Comparison of ENCODE assay signal across 10 cellular contexts in genomic region chr5:945691-946541, GRCh38. TPM values are rescaled to one million over a fixed set of nuclear protein-coding genes. Genes with fewer than 3 reads are reported as not detected.
DNase-seq lines count a peak whose midpoint lies in the region; TF ChIP-seq lines count a peak whose summit lies in the region.
"Had no signal": no experiment of that assay in that cellular context is flagged by ENCODE, and none has a peak within 500 bp of the region (broad histone marks: within the 10 kb centered on the region; RNA-seq: fewer than 3 reads in every experiment).

No MANE protein-coding gene starts in this region.

- POLR2A ChIA-PET in RWPE1 (lab: Yijun Ruan, JAX; ENCODE audit: low non-redundant PET): no interaction called here
- POLR2A ChIA-PET in Caco-2 (lab: Charles Lee): no interaction called here

- H3K27ac ChIP-seq in RWPE1: peak overlapping the region; percentile 41

- TF ChIP-seq CTCF in RWPE1 (conservative IDR thresholded peaks at IDR 0.05; ENCODE audit: low read depth) (no peak), Caco-2 (IDR thresholded peaks at IDR 0.05; ENCODE audit: insufficient read depth in 1 of 2, low read depth in 1 of 2, low read length in 1 of 2, severe bottlenecking in 1 of 2, unreplicated experiment in 1 of 2) (no peak)

- no peaks in the 10 kb centered on the region for H3K36me3 Mint-ChIP-seq in Caco-2 (ENCODE audit: insufficient read depth, unreplicated experiment)

- no peaks in the 10 kb centered on the region for H3K36me3 ChIP-seq in Caco-2 (ENCODE audit: control insufficient read depth, insufficient read depth, low read length)

- H3K27ac Mint-ChIP-seq in Caco-2 (ENCODE audit: unreplicated experiment): no peak overlapping the region

- peaks cover 8% of the 10 kb centered on the region for H3K4me1 Mint-ChIP-seq in Caco-2 (ENCODE audit: low read depth, unreplicated experiment)

- H3K9me3 ChIP-seq in Caco-2: no peaks in the 10 kb centered on the region; the same call in 1 of the 2 replicates

- no peaks in the 10 kb centered on the region for H3K4me1 ChIP-seq in Caco-2

- no peaks in the 10 kb centered on the region for H3K27me3 ChIP-seq in Caco-2 (replicated peaks; ENCODE audit: control insufficient read depth, insufficient read depth, low read length)

- H3K4me3 ChIP-seq in Caco-2 (ENCODE audit: low read depth, low read length): no peak overlapping the region

- CTCF ChIA-PET in RWPE1 (lab: Yijun Ruan, JAX) (interaction anchor here (0.6 to 1.0 kb wide), 3 partner anchors 10 to 65 kb away, joined by 3 to 4 read pairs (median 3); no protein-coding TSS in a partner anchor), Caco-2 (lab: Charles Lee) (interaction anchor here (2.2 kb wide), 1 partner anchor 64 kb away, joined by 6 read pairs; no protein-coding TSS in a partner anchor)

- peaks cover 3% of the 10 kb centered on the region for H3K27me3 Mint-ChIP-seq in Caco-2 (ENCODE audit: insufficient read depth, unreplicated experiment)

- peaks cover 10% of the 10 kb centered on the region for H3K9me3 Mint-ChIP-seq in Caco-2 (ENCODE audit: unreplicated experiment)

- BruUV-seq in Caco-2 (replicated peaks; lab: Mats Ljungman, UMichigan): no TSS peak

- intact Hi-C loops in Caco-2 (cut with micrococcal nuclease; ENCODE audit: unreplicated experiment): no loop called here

- H3K4me3 Mint-ChIP-seq in Caco-2 (ENCODE audit: unreplicated experiment): no peak overlapping the region

- DNase-seq in ELF-1 (ENCODE audit: low read depth, low spot score): peak; percentile 68
- peak; percentile 28 for DNase-seq in NCI-H1092 (lab: John Stamatoyannopoulos, UW)
- no peak for DNase-seq in RWPE1 (ENCODE audit: low spot score)
- DNase-seq in myocyte (ENCODE audit: low read depth): peak; percentile 51
- DNase-seq in NCI-H187 (lab: John Stamatoyannopoulos, UW): no peak
- no peak for DNase-seq in NCI-H774 (lab: John Stamatoyannopoulos, UW)
- DNase-seq in pons (ENCODE audit: low spot score): no peak
- no peak for DNase-seq in Caco-2
- DNase-seq: cortex of kidney, NCI-H82 had no signal

RNA-seq across cellular contexts. Expression of gene TRIP13, which starts 53.2 kb away (rescaled TPM):
- 3.5 and 4.5 TPM in 2 replicates for total RNA-seq in myocyte
- 1.8 TPM for polyA plus RNA-seq in myocyte (2012)
- total RNA-seq in Caco-2 (2022): 40.2 and 42.5 TPM in 2 replicates

RNA-seq across cellular contexts. Expression of gene BRD9, which starts 53.3 kb away (rescaled TPM):
- total RNA-seq in myocyte (29.2 and 30.9 TPM in 2 replicates), Caco-2 (2022) (76.2 and 77.5 TPM in 2 replicates)
- polyA plus RNA-seq in myocyte (2012): 28.7 TPM

Comparison
In these comparisons a context has a peak if more than half of its experiments do, and no peak if none do; other contexts are left out.
1. DNase-seq: peak in ELF-1 (single experiment), NCI-H1092 (single experiment) and myocyte (single experiment); none in RWPE1 (single experiment), NCI-H187 (0 of 2), NCI-H774 (single experiment), pons (single experiment) and Caco-2 (0 of 2).